1 cellular context compared by ENCODE assay signal in the genomic region with DNA sequence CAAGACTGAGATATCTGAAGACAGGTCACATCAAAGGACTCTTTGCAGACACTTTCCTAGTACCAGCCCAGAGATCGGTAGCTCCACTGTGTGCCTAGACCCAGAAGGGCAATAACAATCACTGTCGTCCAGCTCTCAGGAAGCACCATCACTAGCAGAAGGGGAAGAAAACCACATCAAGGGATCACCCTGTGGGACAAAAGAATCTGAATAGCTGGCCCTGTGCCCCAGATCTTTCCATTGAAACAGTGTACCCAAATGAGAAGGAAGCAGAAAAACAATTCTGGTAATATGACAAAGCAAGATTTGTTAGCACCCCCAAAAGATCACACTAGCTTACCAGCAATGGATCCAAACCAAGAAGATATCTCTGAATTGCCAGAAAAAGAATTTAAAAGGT.
TF ChIP-seq lines count a peak whose summit lies in the region.

No MANE protein-coding gene starts in this region.

TF ChIP-seq in IMR-90, 13 proteins besides CTCF, POLR2A, EP300 and RAD21 (continued from another document):
- TF ChIP-seq RCOR1 (IDR thresholded peaks at IDR 0.05; ENCODE audit: insufficient replicate concordance, low read length) (no peak), USF2 (IDR thresholded peaks at IDR 0.05; ENCODE audit: low read depth, low read length) (no peak), FOS (IDR thresholded peaks at IDR 0.05; ENCODE audit: low read depth, low read length) (no peak), MXI1 (IDR thresholded peaks at IDR 0.05; ENCODE audit: borderline replicate concordance, low read depth, low read length) (no peak), CHD1 (IDR thresholded peaks at IDR 0.05; ENCODE audit: low read depth, low read length) (no peak), RFX5 (IDR thresholded peaks at IDR 0.05; ENCODE audit: low read depth, low read length) (no peak), CEBPB (IDR thresholded peaks at IDR 0.05; ENCODE audit: low read depth, low read length) (no peak)
